Comparison of ENCODE assay signal across 10 cellular contexts in the genomic region with DNA sequence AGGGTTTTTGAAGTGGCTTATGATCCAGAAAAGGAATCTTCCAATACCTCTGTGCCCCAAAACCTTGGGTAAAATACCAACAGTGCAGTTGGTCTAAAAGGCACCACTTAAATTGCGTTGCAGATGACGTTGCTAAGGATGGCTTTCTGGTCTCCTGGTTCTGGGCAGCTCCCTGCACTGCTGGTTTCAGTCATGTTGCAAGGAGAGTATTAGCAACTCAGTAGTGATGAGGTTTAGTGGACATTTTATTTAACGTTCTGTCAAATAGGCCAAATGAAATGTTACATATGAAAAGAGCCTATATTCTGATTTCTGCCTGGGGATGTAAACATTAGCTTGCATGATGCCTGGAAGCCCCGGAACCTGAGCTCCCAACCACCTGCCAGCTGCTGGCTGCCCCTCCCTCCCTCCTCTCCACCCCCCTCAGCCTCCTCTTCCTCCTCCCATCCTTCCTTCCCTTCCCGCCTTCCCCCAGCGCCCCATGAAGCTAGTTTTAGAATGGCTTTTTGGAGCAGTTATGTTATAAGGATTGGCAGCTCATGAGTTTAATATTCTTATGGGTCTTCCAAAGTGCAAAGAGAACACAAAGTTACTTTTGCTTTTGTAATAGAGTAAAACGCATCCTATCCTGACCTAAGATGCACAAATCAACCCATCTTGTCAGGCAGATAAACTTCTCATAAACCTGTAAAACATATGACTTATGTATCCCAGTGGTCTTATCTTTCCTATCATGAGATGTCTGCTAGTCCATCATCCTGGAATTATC. TPM values are rescaled to one million over a fixed set of nuclear protein-coding genes. Genes with fewer than 3 reads are reported as not detected.
A peak's percentile ranks its signal among the peaks of the same experiment; 100 is the strongest.
DNase-seq lines count a peak whose midpoint lies in the region; FAIRE-seq lines count a peak whose summit lies in the region.
"Had no signal": no experiment of that assay in that cellular context is flagged by ENCODE, and none has a peak within 500 bp of the region (broad histone marks: within the 10 kb centered on the region; RNA-seq: fewer than 3 reads in every experiment).

No MANE protein-coding gene starts in this region.

- 41 to 47% methylated on average over 7 of the region's 7 CpGs for WGBS in esophagus, 2 donors
- 26 to 31% (median 28%) methylated on average over 7 of the region's 7 CpGs for WGBS in small intestine, 3 donors

- H3K27ac ChIP-seq in esophagus (ENCODE audit: low read depth in 2 of 2, low read length in 1 of 2) (peak overlapping the region; percentile 96 to 98), small intestine (ENCODE audit: low read depth in 1 of 2, low read length in 1 of 2) (peak overlapping the region; percentile 90 to 99)

- FAIRE-seq in small intestine (lab: Jason Lieb, UNC), result no peak
- FAIRE-seq: A204.1 had no signal

- H3K36me3 ChIP-seq in esophagus (ENCODE audit: control insufficient read depth in 2 of 2, insufficient read depth in 2 of 2, low read length in 1 of 2) (no peaks in the 10 kb centered on the region), small intestine (ENCODE audit: control insufficient read depth in 2 of 2, insufficient read depth in 2 of 2, low read length in 2 of 2) (no peaks in the 10 kb centered on the region)

- H3K27me3 ChIP-seq in esophagus (ENCODE audit: control insufficient read depth in 1 of 2, insufficient read depth in 2 of 2, low read length in 2 of 2) (no peaks in the 10 kb centered on the region), small intestine (ENCODE audit: control insufficient read depth in 2 of 2, insufficient read depth in 2 of 2, low read length in 2 of 2) (no peaks in the 10 kb centered on the region)

- H3K9me3 ChIP-seq in esophagus (ENCODE audit: control insufficient read depth in 2 of 2, insufficient read depth in 1 of 2, low read depth in 1 of 2, low read length in 1 of 2) (no peaks in the 10 kb centered on the region), small intestine (ENCODE audit: control insufficient read depth, low read depth) (no peaks in the 10 kb centered on the region)

- H3K4me3 ChIP-seq in esophagus (ENCODE audit: low read depth in 1 of 2, low read length in 2 of 2) (peak overlapping the region in 1 of 2 donors; percentile 24), small intestine (ENCODE audit: low read depth in 1 of 2, low read length in 2 of 2) (peak overlapping the region in 1 of 2 donors; percentile 47)

- peaks cover 5 to 30% of the 10 kb centered on the region in 2 donors for H3K4me1 ChIP-seq in esophagus (ENCODE audit: control insufficient read depth in 2 of 2, insufficient read depth in 2 of 2, low read length in 1 of 2)
- H3K4me1 ChIP-seq in small intestine (ENCODE audit: control insufficient read depth in 2 of 2, insufficient read depth in 1 of 2, low read depth in 1 of 2, low read length in 1 of 2), result peaks cover 10 to 13% of the 10 kb centered on the region in 2 donors

- peak; percentile 56 for DNase-seq in DMS 273 (lab: John Stamatoyannopoulos, UW; ENCODE audit: unreplicated experiment)
- DNase-seq in DMS 273 treated with DMSO at 0.1 percent for 48 hours (lab: John Stamatoyannopoulos, UW), result no peak
- DNase-seq in RPMI7951 (ENCODE audit: low read depth), result peak; percentile 20
- no peak for DNase-seq in small intestine
- DNase-seq in T1000 (lab: John Stamatoyannopoulos, UW), result no peak
- no peak for DNase-seq in GF-D8 (lab: John Stamatoyannopoulos, UW)
- no peak for DNase-seq in SIG-M5 (lab: John Stamatoyannopoulos, UW)

RNA-seq across cellular contexts. Expression of gene CD7, which starts 20.7 kb away (rescaled TPM):
- total RNA-seq in RPMI7951 (2014; rRNA removed; shearing (Covaris generic)), result not detected in 2 replicates
- polyA plus RNA-seq in esophagus, result 1 to 10 TPM; 2.6 to 3.1 TPM
- 10 to 100 TPM in 1 of 3 donors, 1 to 10 TPM in 2; 3.4 to 10.8 (median 6.5) TPM for polyA plus RNA-seq in small intestine
- total RNA-seq: glomerular endothelial cell had no signal

RNA-seq across cellular contexts. Expression of gene CSNK1D, which starts 23.2 kb away (rescaled TPM):
- total RNA-seq in RPMI7951 (2014; rRNA removed; shearing (Covaris generic)), result 20.4 and 22.6 TPM in 2 replicates
- polyA plus RNA-seq in esophagus (10 to 100 TPM; 63.7 to 79.6 TPM), small intestine (100 to 1,000 TPM; 111 to 148 (median 146) TPM)

RNA-seq across cellular contexts. Expression of gene SECTM1, which starts 36.9 kb away (rescaled TPM):
- total RNA-seq in RPMI7951 (2014; rRNA removed; shearing (Covaris generic)), result 17.2 and 19.7 TPM in 2 replicates
- 10 to 100 TPM in 1 of 2 donors, 1 to 10 TPM in 1; 2.2 to 10.8 TPM for polyA plus RNA-seq in esophagus
- polyA plus RNA-seq in small intestine, result 10 to 100 TPM; 14.0 to 81.9 (median 38.2) TPM

Comparison
In these comparisons a context has a peak if more than half of its experiments do, and no peak if none do; other contexts are left out.
1. DNase-seq: peak in DMS 273 (single experiment) and RPMI7951 (single experiment); none in DMS 273 treated with DMSO at 0.1 percent for 48 hours (single experiment), small intestine (single experiment), T1000 (single experiment), GF-D8 (single experiment) and SIG-M5 (single experiment).